Comparison of ENCODE assay signal across 1 cellular context in genomic region chr6:13574571-13575376, GRCh38.
A peak's percentile ranks its signal among the peaks of the same experiment; 100 is the strongest.
TF ChIP-seq lines count a peak whose summit lies in the region.

TSS of gene SIRT5 (plus strand) at chr6:13574601. CDS start at chr6:13584111, 9,510 bp downstream.

TF ChIP-seq in K562, 482 proteins besides CTCF, POLR2A, EP300 and RAD21 (continued from another document and continues in another):
- TF ChIP-seq ZFP1 (CRISPR knock-in tag; IDR thresholded peaks at IDR 0.05) (no peak), ELK3 (CRISPR knock-in tag; IDR thresholded peaks at IDR 0.05) (no peak), ZNF23 (CRISPR knock-in tag; IDR thresholded peaks at IDR 0.05) (no peak), GATA2 (CRISPR knock-in tag; IDR thresholded peaks at IDR 0.05) (no peak), KAT2B (IDR thresholded peaks at IDR 0.05; ENCODE audit: low read depth, low read length) (no peak), SNIP1 (IDR thresholded peaks at IDR 0.05; ENCODE audit: low read depth) (no peak), TAF7 (tag; IDR thresholded peaks at IDR 0.05) (no peak; the same call in 1 of the 2 replicates), SFPQ (IDR thresholded peaks at IDR 0.05; ENCODE audit: low read depth, low read length) (no peak), NR1H2 (CRISPR knock-in tag; IDR thresholded peaks at IDR 0.05) (no peak), NR4A1 (CRISPR knock-in tag; IDR thresholded peaks at IDR 0.05) (no peak), NR4A1 (tag; IDR thresholded peaks at IDR 0.05) (no peak), ATF1 (CRISPR knock-in tag; IDR thresholded peaks at IDR 0.05) (no peak), ATF1 (tag; IDR thresholded peaks at IDR 0.05) (peak; percentile 74), RBM15 (IDR thresholded peaks at IDR 0.05; ENCODE audit: insufficient read depth, low read length) (0 out of 2 replicates have a peak, but pooled peaks have one; percentile 68), FOXP4 (CRISPR knock-in tag; IDR thresholded peaks at IDR 0.05; ENCODE audit: borderline replicate concordance) (peak; percentile 72; the same call in 1 of the 2 replicates), RAD51 (IDR thresholded peaks at IDR 0.05; ENCODE audit: borderline replicate concordance, low read depth) (no peak), JUNB (CRISPR knock-in tag; conservative IDR thresholded peaks at IDR 0.05) (0 out of 2 replicates have a peak, but pooled peaks have one; percentile 23), ZNF431 (CRISPR knock-in tag; IDR thresholded peaks at IDR 0.05) (no peak), ZBTB9 (CRISPR knock-in tag; IDR thresholded peaks at IDR 0.05) (peak; percentile 84; the same call in 1 of the 2 replicates), SMC3 (conservative IDR thresholded peaks at IDR 0.05; ENCODE audit: insufficient read depth, low read depth, low read length) (peak; percentile 26; the same call in 1 of the 2 replicates), ZBTB40 (IDR thresholded peaks at IDR 0.05) (peak; percentile 10), ZBTB40 (CRISPR knock-in tag; IDR thresholded peaks at IDR 0.05) (no peak), NBN (IDR thresholded peaks at IDR 0.05; ENCODE audit: low read depth) (peak; percentile 49), MTA3 (IDR thresholded peaks at IDR 0.05; ENCODE audit: borderline replicate concordance) (peak; percentile 84), GTF2F1 (IDR thresholded peaks at IDR 0.05; ENCODE audit: low read depth, low read length) (0 out of 2 replicates have a peak, but pooled peaks have one; percentile 19), TEAD4 (IDR thresholded peaks at IDR 0.05; ENCODE audit: low read length) (no peak; the same call in 1 of the 2 replicates), TEAD4 (CRISPR knock-in tag; IDR thresholded peaks at IDR 0.05; ENCODE audit: borderline replicate concordance) (no peak), E2F1 (CRISPR knock-in tag; IDR thresholded peaks at IDR 0.05) (no peak), ZNF239 (CRISPR knock-in tag; IDR thresholded peaks at IDR 0.05) (no peak), E2F6 (IDR thresholded peaks at IDR 0.05; ENCODE audit: borderline replicate concordance in 1 of 2, extremely low read depth in 1 of 2, insufficient read depth in 1 of 2, insufficient read length in 1 of 2, low read depth in 1 of 2, low read length in 1 of 2, poor library complexity in 1 of 2, severe bottlenecking in 1 of 2) (peak; percentile 69 to 78), ZBTB7A (IDR thresholded peaks at IDR 0.05; ENCODE audit: borderline replicate concordance, control insufficient read depth, low read depth, low read length) (peak; percentile 28), TCF15 (CRISPR knock-in tag; IDR thresholded peaks at IDR 0.05) (no peak), ZNF124 (CRISPR knock-in tag; IDR thresholded peaks at IDR 0.05) (no peak), THRA (IDR thresholded peaks at IDR 0.05) (no peak), ZBTB2 (IDR thresholded peaks at IDR 0.05) (peak; percentile 36; the same call in 1 of the 2 replicates)
